Comparison of ENCODE assay signal across 9 cellular contexts in the genomic region with DNA sequence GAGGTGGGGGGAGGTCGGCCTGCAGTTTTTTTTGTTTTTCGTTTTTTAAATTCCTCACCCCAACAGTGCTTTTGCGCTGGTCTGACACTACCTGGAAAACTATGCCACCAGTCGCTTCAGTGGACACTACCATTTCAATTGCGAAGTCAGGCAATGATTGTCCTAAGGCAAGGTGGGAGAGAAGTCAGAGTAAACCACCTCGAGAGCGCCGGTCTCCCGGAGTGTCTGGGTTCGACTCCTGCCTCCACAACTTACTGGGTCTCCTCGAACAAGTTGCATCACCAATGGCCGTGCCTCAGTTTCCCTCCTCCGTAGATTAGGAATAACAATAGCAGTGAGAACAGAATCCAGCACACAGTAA. TPM values are rescaled to one million over a fixed set of nuclear protein-coding genes. Genes with fewer than 3 reads are reported as not detected.
DNase-seq lines count a peak whose midpoint lies in the region; ATAC-seq and TF ChIP-seq lines count a peak whose summit lies in the region.
"Had no signal": no experiment of that assay in that cellular context is flagged by ENCODE, and none has a peak within 500 bp of the region (broad histone marks: within the 10 kb centered on the region; RNA-seq: fewer than 3 reads in every experiment).

No MANE protein-coding gene starts in this region.

- intact Hi-C loops in natural killer cell (cut with micrococcal nuclease), result no loop called here
- intact Hi-C loops in activated T-helper 1 cell treated with anti-CD3 and anti-CD28 coated beads, Interleukin-12 subunit alpha, Interleukin-12 subunit beta, Interleukin-2, Interleukin-4 antibody, amounts not matched to agents 30 ng/mL and 10 ng/mL and 1 ng/mL, durations not matched to agents 14 hours and 24 hours and 36 hours (cut with micrococcal nuclease), result no loop called here

- TF ChIP-seq CTCF in AG04449 (IDR thresholded peaks at IDR 0.05; ENCODE audit: insufficient read depth, low read length, missing control alignments), result no peak
- TF ChIP-seq CTCF in Loucy (conservative IDR thresholded peaks at IDR 0.05; ENCODE audit: low read length), result no peak
- TF ChIP-seq CTCF in epithelial cell of esophagus (IDR thresholded peaks at IDR 0.05; ENCODE audit: insufficient read depth, low read depth, low read length, missing control alignments), result no peak
- TF ChIP-seq CTCF in natural killer cell (IDR thresholded peaks at IDR 0.05), result no peak

- H3K4me3 ChIP-seq in AG04449 (ENCODE audit: low read depth, low read length) (peak overlapping the region; percentile 61), Loucy (ENCODE audit: low read length, poor library complexity, severe bottlenecking) (peak overlapping the region; percentile 85), epithelial cell of esophagus (ENCODE audit: low read length) (peak overlapping the region; percentile 70)

- peaks cover 0 to 5% of the 10 kb centered on the region in 2 donors for H3K4me1 Mint-ChIP-seq in natural killer cell
- no peaks in the 10 kb centered on the region for H3K4me1 Mint-ChIP-seq in activated T-helper 1 cell treated with anti-CD3 and anti-CD28 coated beads, Interleukin-12 subunit alpha, Interleukin-12 subunit beta, Interleukin-2, Interleukin-4 antibody, amounts not matched to agents 30 ng/mL and 10 ng/mL and 1 ng/mL, durations not matched to agents 14 hours and 24 hours and 36 hours (ENCODE audit: low read depth)
- H3K4me1 Mint-ChIP-seq in activated CD4-positive, alpha-beta memory T cell treated with anti-CD3 and anti-CD28 coated beads, Interleukin-2, amount 10 ng/mL, durations not matched to agents 7 days and 5 days, result peaks cover 3% of the 10 kb centered on the region

- H3K27ac Mint-ChIP-seq in natural killer cell, result no peak overlapping the region
- no peak overlapping the region for H3K27ac Mint-ChIP-seq in activated T-helper 1 cell treated with anti-CD3 and anti-CD28 coated beads, Interleukin-12 subunit alpha, Interleukin-12 subunit beta, Interleukin-2, Interleukin-4 antibody, amounts not matched to agents 30 ng/mL and 10 ng/mL and 1 ng/mL, durations not matched to agents 14 hours and 24 hours and 36 hours
- H3K27ac Mint-ChIP-seq in activated CD4-positive, alpha-beta memory T cell treated with anti-CD3 and anti-CD28 coated beads, Interleukin-2, amount 10 ng/mL, durations not matched to agents 7 days and 5 days, result no peak overlapping the region

- no peaks in the 10 kb centered on the region for H3K9me3 Mint-ChIP-seq in natural killer cell
- no peaks in the 10 kb centered on the region for H3K9me3 Mint-ChIP-seq in activated T-helper 1 cell treated with anti-CD3 and anti-CD28 coated beads, Interleukin-12 subunit alpha, Interleukin-12 subunit beta, Interleukin-2, Interleukin-4 antibody, amounts not matched to agents 30 ng/mL and 10 ng/mL and 1 ng/mL, durations not matched to agents 14 hours and 24 hours and 36 hours
- no peaks in the 10 kb centered on the region for H3K9me3 Mint-ChIP-seq in activated CD4-positive, alpha-beta memory T cell treated with anti-CD3 and anti-CD28 coated beads, Interleukin-2, amount 10 ng/mL, durations not matched to agents 7 days and 5 days

- no peak for DNase-seq in AG04449 (ENCODE audit: low read depth, low spot score)
- no peak for DNase-seq in epithelial cell of esophagus (ENCODE audit: low read depth)
- DNase-seq in natural killer cell, result no peak
- DNase-seq in SW480 (ENCODE audit: low spot score), result no peak
- DNase-seq in activated T-helper 1 cell treated with anti-CD3 and anti-CD28 coated beads, Interleukin-12 subunit alpha, Interleukin-12 subunit beta, Interleukin-2, Interleukin-4 antibody, amounts not matched to agents 30 ng/mL and 10 ng/mL and 1 ng/mL, durations not matched to agents 14 hours and 24 hours and 36 hours (ENCODE audit: low spot score), result no peak
- no peak for DNase-seq in activated CD4-positive, alpha-beta memory T cell treated with anti-CD3 and anti-CD28 coated beads, Interleukin-2, amount 10 ng/mL, durations not matched to agents 7 days and 5 days
- DNase-seq: T1000 had no signal

- H2AFZ ChIP-seq in Loucy (ENCODE audit: low read length), result peak overlapping the region; percentile 94

- H3K4me3 Mint-ChIP-seq in natural killer cell, result peak overlapping the region; percentile 79
- H3K4me3 Mint-ChIP-seq in activated T-helper 1 cell treated with anti-CD3 and anti-CD28 coated beads, Interleukin-12 subunit alpha, Interleukin-12 subunit beta, Interleukin-2, Interleukin-4 antibody, amounts not matched to agents 30 ng/mL and 10 ng/mL and 1 ng/mL, durations not matched to agents 14 hours and 24 hours and 36 hours, result no peak overlapping the region
- H3K4me3 Mint-ChIP-seq in activated CD4-positive, alpha-beta memory T cell treated with anti-CD3 and anti-CD28 coated beads, Interleukin-2, amount 10 ng/mL, durations not matched to agents 7 days and 5 days, result no peak overlapping the region

- H3K4me1 ChIP-seq in Loucy (ENCODE audit: insufficient read depth, low read length, poor library complexity, severe bottlenecking), result peaks cover 35% of the 10 kb centered on the region

- no peaks in the 10 kb centered on the region for H3K36me3 Mint-ChIP-seq in natural killer cell
- no peaks in the 10 kb centered on the region for H3K36me3 Mint-ChIP-seq in activated T-helper 1 cell treated with anti-CD3 and anti-CD28 coated beads, Interleukin-12 subunit alpha, Interleukin-12 subunit beta, Interleukin-2, Interleukin-4 antibody, amounts not matched to agents 30 ng/mL and 10 ng/mL and 1 ng/mL, durations not matched to agents 14 hours and 24 hours and 36 hours (ENCODE audit: low read depth)
- H3K36me3 Mint-ChIP-seq in activated CD4-positive, alpha-beta memory T cell treated with anti-CD3 and anti-CD28 coated beads, Interleukin-2, amount 10 ng/mL, durations not matched to agents 7 days and 5 days (ENCODE audit: low read depth), result no peaks in the 10 kb centered on the region

- H3K4me2 ChIP-seq in Loucy (ENCODE audit: low read depth, low read length, poor library complexity, severe bottlenecking), result peak overlapping the region; percentile 97

- peaks cover 22 to 29% of the 10 kb centered on the region in 2 donors for H3K27me3 Mint-ChIP-seq in natural killer cell (ENCODE audit: low read depth in 2 of 2)
- peaks cover 60% of the 10 kb centered on the region for H3K27me3 Mint-ChIP-seq in activated T-helper 1 cell treated with anti-CD3 and anti-CD28 coated beads, Interleukin-12 subunit alpha, Interleukin-12 subunit beta, Interleukin-2, Interleukin-4 antibody, amounts not matched to agents 30 ng/mL and 10 ng/mL and 1 ng/mL, durations not matched to agents 14 hours and 24 hours and 36 hours (ENCODE audit: insufficient read depth)
- peaks cover 50% of the 10 kb centered on the region for H3K27me3 Mint-ChIP-seq in activated CD4-positive, alpha-beta memory T cell treated with anti-CD3 and anti-CD28 coated beads, Interleukin-2, amount 10 ng/mL, durations not matched to agents 7 days and 5 days

- peaks cover 12% of the 10 kb centered on the region for H3K79me2 ChIP-seq in Loucy (ENCODE audit: insufficient read depth, low read length)

- no peaks in the 10 kb centered on the region for H3K27me3 ChIP-seq in Loucy (ENCODE audit: insufficient read depth, low read length, poor library complexity, severe bottlenecking)

- no peaks in the 10 kb centered on the region for H3F3A ChIP-seq in Loucy (ENCODE audit: low read depth)

- H3K9me3 ChIP-seq in Loucy (ENCODE audit: insufficient read depth, low read depth, low read length), result peaks cover 4% of the 10 kb centered on the region; the same call in 1 of the 2 replicates

- POLR2A ChIA-PET in AG04449 (lab: Yijun Ruan, JAX), result no interaction called here
- POLR2A ChIA-PET in activated CD4-positive, alpha-beta memory T cell treated with anti-CD3 and anti-CD28 coated beads, Interleukin-2, amount 10 ng/mL, durations not matched to agents 7 days and 5 days (lab: Charles Lee), result no interaction called here

- no peaks in the 10 kb centered on the region for H4K20me1 ChIP-seq in Loucy (ENCODE audit: insufficient read depth, low read length, poor library complexity, severe bottlenecking)

- no peaks in the 10 kb centered on the region for H3K36me3 ChIP-seq in Loucy (ENCODE audit: insufficient read depth, low read length)

- peak overlapping the region; percentile 70 for H3K9ac ChIP-seq in Loucy (ENCODE audit: low read depth, low read length, poor library complexity, severe bottlenecking)

- no peaks in the 10 kb centered on the region for H3K9me2 ChIP-seq in Loucy (replicated peaks; ENCODE audit: low read depth, low read length)

- ATAC-seq in natural killer cell (no peak), GM19463 (IDR thresholded peaks at IDR 0.05; ENCODE audit: unreplicated experiment) (no peak)

- CTCF ChIA-PET in AG04449 (lab: Yijun Ruan, JAX), result interaction anchor here (0.7 to 1.3 kb wide), 4 partner anchors 14 to 224 kb away, joined by 3 to 4 read pairs (median 4); no protein-coding TSS in a partner anchor
- CTCF ChIA-PET in activated CD4-positive, alpha-beta memory T cell treated with anti-CD3 and anti-CD28 coated beads, Interleukin-2, amount 10 ng/mL, durations not matched to agents 7 days and 5 days (lab: Charles Lee), result no interaction called here

RNA-seq across cellular contexts. Expression of a gene that starts 0.6 kb away (rescaled TPM):
- under 1 TPM in 1 of 3 donors, not detected in 2; 0.58 TPM for total RNA-seq in natural killer cell
- total RNA-seq in activated T-helper 1 cell treated with anti-CD3 and anti-CD28 coated beads, Interleukin-12 subunit alpha, Interleukin-12 subunit beta, Interleukin-2, Interleukin-4 antibody, amounts not matched to agents 30 ng/mL and 10 ng/mL and 1 ng/mL, durations not matched to agents 14 hours and 24 hours and 36 hours, result not detected in 2 replicates
- total RNA-seq in activated CD4-positive, alpha-beta memory T cell treated with anti-CD3 and anti-CD28 coated beads, Interleukin-2, amount 10 ng/mL, durations not matched to agents 7 days and 5 days, result under 1 TPM; 0.25 to 0.35 TPM
